In genomic region chr7:7176421-7177043, GRCh38 we compare ENCODE assay signal across 8 cellular contexts. TPM values are rescaled to one million over a fixed set of nuclear protein-coding genes. Genes with fewer than 3 reads are reported as not detected.
DNase-seq lines count a peak whose midpoint lies in the region; ATAC-seq and TF ChIP-seq lines count a peak whose summit lies in the region.

No MANE protein-coding gene starts in this region.

- H3K4me2 ChIP-seq in HCT116 (ENCODE audit: low read length) = peak overlapping the region; percentile 80

- no peak overlapping the region for H3K4me3 Mint-ChIP-seq in activated T-helper 2 cell treated with anti-CD3 and anti-CD28 coated beads, Interferon-gamma antibody, Interleukin-2, Interleukin-4, amounts not matched to agents 10 μg/mL and 5 μg/mL and 100 μg/mL, durations not matched to agents 14 hours and 24 hours and 36 hours (ENCODE audit: low read depth)

- POLR2A ChIA-PET in HCT116 (lab: Charles Lee) = interaction anchor here (1.1 kb wide), 1 partner anchor 77 kb away, joined by 3 read pairs; no protein-coding TSS in a partner anchor

- RAD21 ChIA-PET in HCT116 (lab: Charles Lee; ENCODE audit: low non-redundant PET in 1 of 2, low total read pairs in 2 of 2, uncharacterized antibody in 2 of 2, unreplicated experiment in 2 of 2) = no interaction called here

- H3K4me3 ChIP-seq in HCT116 (replicated peaks in 1 of 2; ENCODE audit: low read depth in 1 of 2, low read length in 2 of 2) (peak overlapping the region; percentile 1 to 36; a peak in 2 of 4 replicates), RWPE2 (ENCODE audit: severe bottlenecking) (no peak overlapping the region), fibroblast of pulmonary artery (replicated peaks; ENCODE audit: low read depth, low read length) (no peak overlapping the region), gastrocnemius medialis (no peak overlapping the region)

- TF ChIP-seq CTCF in HCT116 (IDR thresholded peaks at IDR 0.05 in 2 of 3, conservative IDR thresholded peaks at IDR 0.05 in 1 of 3; ENCODE audit: borderline replicate concordance in 1 of 3, insufficient read depth in 1 of 3, low read depth in 2 of 3, low read length in 2 of 3) (no peak), RWPE2 (IDR thresholded peaks at IDR 0.05; ENCODE audit: poor library complexity, severe bottlenecking) (no peak), fibroblast of pulmonary artery (IDR thresholded peaks at IDR 0.05; ENCODE audit: low read length, missing control alignments) (no peak), gastrocnemius medialis (IDR thresholded peaks at IDR 0.05 in 4 of 5, conservative IDR thresholded peaks at IDR 0.05 in 1 of 5) (no peak)

- no TSS peak for BruUV-seq in HCT116 (replicated peaks; lab: Mats Ljungman, UMichigan)

- H3K27ac Mint-ChIP-seq in activated T-helper 2 cell treated with anti-CD3 and anti-CD28 coated beads, Interferon-gamma antibody, Interleukin-2, Interleukin-4, amounts not matched to agents 10 μg/mL and 5 μg/mL and 100 μg/mL, durations not matched to agents 14 hours and 24 hours and 36 hours = no peak overlapping the region

- H3K9me2 ChIP-seq in HCT116 (ENCODE audit: insufficient read depth) = no peaks in the 10 kb centered on the region

- H2AFZ ChIP-seq in HCT116 (ENCODE audit: low read depth, low read length, poor library complexity, severe bottlenecking) = peak overlapping the region; percentile 34

- ATAC-seq in HCT116 (peak; percentile 83), RWPE2 (ENCODE audit: low read depth) (peak; percentile 82), gastrocnemius medialis (peak; percentile 89 to 95), GM21423 (IDR thresholded peaks at IDR 0.05; ENCODE audit: unreplicated experiment) (no peak)

- TF ChIP-seq POLR2A in HCT116 (IDR thresholded peaks at IDR 0.05; ENCODE audit: borderline replicate concordance, extremely low read depth, insufficient read depth, insufficient read length) = no peak
- TF ChIP-seq POLR2A in gastrocnemius medialis (IDR thresholded peaks at IDR 0.05) = no peak

- CTCF ChIA-PET in HCT116 (lab: Charles Lee) = interaction anchor here (0.7 to 1.1 kb wide), 2 partner anchors 73 to 248 kb away, joined by 3 read pairs; no protein-coding TSS in a partner anchor

- H3K27me3 ChIP-seq in HCT116 (ENCODE audit: insufficient read depth, low read length) (no peaks in the 10 kb centered on the region), RWPE2 (ENCODE audit: insufficient read depth, poor library complexity, severe bottlenecking) (no peaks in the 10 kb centered on the region), gastrocnemius medialis (no peaks in the 10 kb centered on the region)

- peaks cover 18% of the 10 kb centered on the region for H3K4me1 Mint-ChIP-seq in activated T-helper 2 cell treated with anti-CD3 and anti-CD28 coated beads, Interferon-gamma antibody, Interleukin-2, Interleukin-4, amounts not matched to agents 10 μg/mL and 5 μg/mL and 100 μg/mL, durations not matched to agents 14 hours and 24 hours and 36 hours (ENCODE audit: low read depth)

- H3K4me1 ChIP-seq in HCT116 (ENCODE audit: control insufficient read depth in 1 of 2, insufficient read depth in 2 of 2, low read length in 2 of 2) = peaks cover 35 to 53% of the 10 kb centered on the region in 2 experiments
- H3K4me1 ChIP-seq in RWPE2 (ENCODE audit: insufficient read depth, poor library complexity, severe bottlenecking) = peaks cover 36% of the 10 kb centered on the region
- H3K4me1 ChIP-seq in gastrocnemius medialis = peaks cover 4 to 6% of the 10 kb centered on the region in 2 donors

- H3K36me3 ChIP-seq in HCT116 (ENCODE audit: control insufficient read depth in 1 of 2, insufficient read depth in 2 of 2, low read length in 2 of 2) = no peaks in the 10 kb centered on the region
- no peaks in the 10 kb centered on the region for H3K36me3 ChIP-seq in RWPE2 (ENCODE audit: low read depth)
- H3K36me3 ChIP-seq in gastrocnemius medialis = no peaks in the 10 kb centered on the region

- peak overlapping the region; percentile 62 for H3K27ac ChIP-seq in HCT116 (ENCODE audit: low read depth, low read length)
- H3K27ac ChIP-seq in RWPE2 (ENCODE audit: poor library complexity, severe bottlenecking) = peak overlapping the region; percentile 93
- no peak overlapping the region for H3K27ac ChIP-seq in gastrocnemius medialis

- H3K9me3 ChIP-seq in HCT116 (ENCODE audit: control insufficient read depth in 1 of 2, insufficient read depth in 1 of 2, low read depth in 1 of 2, low read length in 2 of 2) = 0 out of 4 replicates have a peak, but pooled peaks cover 0 to 3% of the 10 kb centered on the region in 2 experiments
- H3K9me3 ChIP-seq in RWPE2 (ENCODE audit: severe bottlenecking) = peaks cover 6% of the 10 kb centered on the region
- H3K9me3 ChIP-seq in gastrocnemius medialis = peaks cover 0 to 6% (median 0%) of the 10 kb centered on the region in 3 donors

- TF ChIP-seq RAD21 in HCT116 (IDR thresholded peaks at IDR 0.05; ENCODE audit: low read depth) = no peak; the same call in 1 of the 2 replicates

- intact Hi-C loops in HCT116 (cut with micrococcal nuclease) (no loop called here), gastrocnemius medialis (cut with DNase I; ENCODE audit: low total_unique reads) (no loop called here)
- intact Hi-C loops in activated T-helper 2 cell treated with anti-CD3 and anti-CD28 coated beads, Interferon-gamma antibody, Interleukin-2, Interleukin-4, amounts not matched to agents 10 μg/mL and 5 μg/mL and 100 μg/mL, durations not matched to agents 14 hours and 24 hours and 36 hours (cut with micrococcal nuclease) = no loop called here

- in situ Hi-C loops in gastrocnemius medialis (cut with MboI; ENCODE audit: low sequenced_read_pairs in 4 of 4) = loop anchor here in 2 of 4 donors (10.0 to 25.0 kb wide), 2 partner anchors 378 to 386 kb away; partner anchors contain the start of gene MIOS (in 1 of the 2)

- H3K36me3 Mint-ChIP-seq in activated T-helper 2 cell treated with anti-CD3 and anti-CD28 coated beads, Interferon-gamma antibody, Interleukin-2, Interleukin-4, amounts not matched to agents 10 μg/mL and 5 μg/mL and 100 μg/mL, durations not matched to agents 14 hours and 24 hours and 36 hours (ENCODE audit: low read depth) = peaks cover 30% of the 10 kb centered on the region

- DNase-seq in HCT116 (ENCODE audit: low read depth, low spot score) (peak; percentile 76), RWPE2 (ENCODE audit: low spot score) (no peak), fibroblast of pulmonary artery (ENCODE audit: low read depth) (peak; percentile 84), gastrocnemius medialis (peak in 1 of 2 donors; percentile 22), OCI-M2 (lab: John Stamatoyannopoulos, UW; ENCODE audit: unreplicated experiment) (no peak), NCI-H2227 (lab: John Stamatoyannopoulos, UW; ENCODE audit: unreplicated experiment) (no peak)
- DNase-seq in activated T-helper 2 cell treated with anti-CD3 and anti-CD28 coated beads, Interferon-gamma antibody, Interleukin-2, Interleukin-4, amounts not matched to agents 10 μg/mL and 5 μg/mL and 100 μg/mL, durations not matched to agents 14 hours and 24 hours and 36 hours (ENCODE audit: low spot score) = no peak

- H3K9ac ChIP-seq in HCT116 (ENCODE audit: low read length) = peak overlapping the region; percentile 67

- peaks cover 25% of the 10 kb centered on the region for H3K9me3 Mint-ChIP-seq in activated T-helper 2 cell treated with anti-CD3 and anti-CD28 coated beads, Interferon-gamma antibody, Interleukin-2, Interleukin-4, amounts not matched to agents 10 μg/mL and 5 μg/mL and 100 μg/mL, durations not matched to agents 14 hours and 24 hours and 36 hours

- no peaks in the 10 kb centered on the region for H3K27me3 Mint-ChIP-seq in activated T-helper 2 cell treated with anti-CD3 and anti-CD28 coated beads, Interferon-gamma antibody, Interleukin-2, Interleukin-4, amounts not matched to agents 10 μg/mL and 5 μg/mL and 100 μg/mL, durations not matched to agents 14 hours and 24 hours and 36 hours (ENCODE audit: low read depth)

- no peaks in the 10 kb centered on the region for H3K79me2 ChIP-seq in HCT116 (ENCODE audit: insufficient read depth, low read length)

- no peaks in the 10 kb centered on the region for H4K20me1 ChIP-seq in HCT116 (ENCODE audit: insufficient read depth)

TF ChIP-seq in HCT116, 20 proteins besides CTCF, POLR2A, EP300 and RAD21 (continues in another document):
- TF ChIP-seq, protein P1, sequence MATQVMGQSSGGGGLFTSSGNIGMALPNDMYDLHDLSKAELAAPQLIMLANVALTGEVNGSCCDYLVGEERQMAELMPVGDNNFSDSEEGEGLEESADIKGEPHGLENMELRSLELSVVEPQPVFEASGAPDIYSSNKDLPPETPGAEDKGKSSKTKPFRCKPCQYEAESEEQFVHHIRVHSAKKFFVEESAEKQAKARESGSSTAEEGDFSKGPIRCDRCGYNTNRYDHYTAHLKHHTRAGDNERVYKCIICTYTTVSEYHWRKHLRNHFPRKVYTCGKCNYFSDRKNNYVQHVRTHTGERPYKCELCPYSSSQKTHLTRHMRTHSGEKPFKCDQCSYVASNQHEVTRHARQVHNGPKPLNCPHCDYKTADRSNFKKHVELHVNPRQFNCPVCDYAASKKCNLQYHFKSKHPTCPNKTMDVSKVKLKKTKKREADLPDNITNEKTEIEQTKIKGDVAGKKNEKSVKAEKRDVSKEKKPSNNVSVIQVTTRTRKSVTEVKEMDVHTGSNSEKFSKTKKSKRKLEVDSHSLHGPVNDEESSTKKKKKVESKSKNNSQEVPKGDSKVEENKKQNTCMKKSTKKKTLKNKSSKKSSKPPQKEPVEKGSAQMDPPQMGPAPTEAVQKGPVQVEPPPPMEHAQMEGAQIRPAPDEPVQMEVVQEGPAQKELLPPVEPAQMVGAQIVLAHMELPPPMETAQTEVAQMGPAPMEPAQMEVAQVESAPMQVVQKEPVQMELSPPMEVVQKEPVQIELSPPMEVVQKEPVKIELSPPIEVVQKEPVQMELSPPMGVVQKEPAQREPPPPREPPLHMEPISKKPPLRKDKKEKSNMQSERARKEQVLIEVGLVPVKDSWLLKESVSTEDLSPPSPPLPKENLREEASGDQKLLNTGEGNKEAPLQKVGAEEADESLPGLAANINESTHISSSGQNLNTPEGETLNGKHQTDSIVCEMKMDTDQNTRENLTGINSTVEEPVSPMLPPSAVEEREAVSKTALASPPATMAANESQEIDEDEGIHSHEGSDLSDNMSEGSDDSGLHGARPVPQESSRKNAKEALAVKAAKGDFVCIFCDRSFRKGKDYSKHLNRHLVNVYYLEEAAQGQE (IDR thresholded peaks at IDR 0.05; ENCODE audit: low read depth) = no peak
- TF ChIP-seq SP1 (IDR thresholded peaks at IDR 0.05; ENCODE audit: low read depth) = peak; percentile 63
- TF ChIP-seq YY1 (IDR thresholded peaks at IDR 0.05; ENCODE audit: extremely low read depth, insufficient replicate concordance, low read depth, low read length) = no peak

RNA-seq across cellular contexts. Expression of gene C1GALT1, which starts 5.8 kb away (rescaled TPM):
- total RNA-seq in HCT116 (2021; ENCODE audit: unreplicated experiment) = 27.2 TPM
- 6.4 and 9.2 TPM in 2 replicates for polyA plus RNA-seq in HCT116 (2012)
- 10 to 100 TPM; 16.1 to 40.8 (median 27.5) TPM for total RNA-seq in gastrocnemius medialis
- total RNA-seq in activated T-helper 2 cell treated with anti-CD3 and anti-CD28 coated beads, Interferon-gamma antibody, Interleukin-2, Interleukin-4, amounts not matched to agents 10 μg/mL and 5 μg/mL and 100 μg/mL, durations not matched to agents 14 hours and 24 hours and 36 hours = 37.1 and 37.6 TPM in 2 replicates

Comparison
In these comparisons a context has a peak if more than half of its experiments do, and no peak if none do; other contexts are left out.
1. DNase-seq: peak in HCT116 (single experiment) and fibroblast of pulmonary artery (single experiment); none in RWPE2 (single experiment), OCI-M2 (single experiment), activated T-helper 2 cell treated with anti-CD3 and anti-CD28 coated beads, Interferon-gamma antibody, Interleukin-2, Interleukin-4, amounts not matched to agents 10 μg/mL and 5 μg/mL and 100 μg/mL, durations not matched to agents 14 hours and 24 hours and 36 hours (single experiment) and NCI-H2227 (single experiment).
2. H3K27ac ChIP-seq: peak in HCT116 (single experiment) and RWPE2 (single experiment); none in gastrocnemius medialis (0 of 4).
3. H3K4me3 ChIP-seq: peak in HCT116 (2 of 2); none in RWPE2 (single experiment), fibroblast of pulmonary artery (single experiment) and gastrocnemius medialis (0 of 4).